ENCODE assay signal across 2 cellular contexts in genomic region chr10:63738410-63738809, GRCh38.
TF ChIP-seq lines count a peak whose summit lies in the region.

No MANE protein-coding gene starts in this region.

TF ChIP-seq in A549, 52 proteins besides CTCF, POLR2A, EP300 and RAD21 (continued from another document):
- no peak for TF ChIP-seq HES2 (IDR thresholded peaks at IDR 0.05)
- TF ChIP-seq ATOH8 (CRISPR knock-in tag; IDR thresholded peaks at IDR 0.05; ENCODE audit: low read depth) = no peak
- TF ChIP-seq JUNB (IDR thresholded peaks at IDR 0.05) = peak; percentile 66
- TF ChIP-seq JUN (IDR thresholded peaks at IDR 0.05) = peak in 1 of 2 experiments; percentile 51; a peak in 2 of 5 replicates
- TF ChIP-seq CEBPB (IDR thresholded peaks at IDR 0.05) = peak; percentile 53 to 79; a peak in 2 of 4 replicates

TF ChIP-seq in IMR-90, 13 proteins besides CTCF, POLR2A, EP300 and RAD21 (continued from another document):
- TF ChIP-seq MAZ (IDR thresholded peaks at IDR 0.05; ENCODE audit: borderline replicate concordance, low read depth, low read length) (no peak), SMC3 (IDR thresholded peaks at IDR 0.05; ENCODE audit: low read depth, low read length) (no peak), MXI1 (IDR thresholded peaks at IDR 0.05; ENCODE audit: borderline replicate concordance, low read depth, low read length) (no peak), NFE2L2 (IDR thresholded peaks at IDR 0.05; ENCODE audit: low read depth, low read length) (no peak), FOS (IDR thresholded peaks at IDR 0.05; ENCODE audit: low read depth, low read length) (no peak), BHLHE40 (IDR thresholded peaks at IDR 0.05; ENCODE audit: low read depth, low read length) (no peak), MAFK (IDR thresholded peaks at IDR 0.05; ENCODE audit: low read depth, low read length) (no peak), CHD1 (IDR thresholded peaks at IDR 0.05; ENCODE audit: low read depth, low read length) (no peak), ELK1 (IDR thresholded peaks at IDR 0.05; ENCODE audit: borderline replicate concordance, low read depth, low read length) (no peak), RFX5 (IDR thresholded peaks at IDR 0.05; ENCODE audit: low read depth, low read length) (no peak), CEBPB (IDR thresholded peaks at IDR 0.05; ENCODE audit: low read depth, low read length) (no peak)
